ENCODE assay signal across 21 cellular contexts in genomic region chr17:66268247-66268927, GRCh38. TPM values are rescaled to one million over a fixed set of nuclear protein-coding genes. Genes with fewer than 3 reads are reported as not detected.
DNase-seq lines count a peak whose midpoint lies in the region; ATAC-seq and FAIRE-seq lines count a peak whose summit lies in the region.
"Had no signal": no experiment of that assay in that cellular context is flagged by ENCODE, and none has a peak within 500 bp of the region (broad histone marks: within the 10 kb centered on the region; RNA-seq: fewer than 3 reads in every experiment).

No MANE protein-coding gene starts in this region.

- POLR2A ChIA-PET in CD4-positive, alpha-beta memory T cell (lab: Charles Lee; ENCODE audit: partially characterized antibody): no interaction called here

- no peaks in the 10 kb centered on the region for H3K36me3 Mint-ChIP-seq in CD4-positive, alpha-beta memory T cell
- H3K36me3 Mint-ChIP-seq: mesothelial cell of epicardium had no signal

- H3K9me3 ChIP-seq in CD4-positive, alpha-beta memory T cell (ENCODE audit: control insufficient read depth in 1 of 2, low read length in 2 of 2): no peaks in the 10 kb centered on the region

- intact Hi-C loops in CD4-positive, alpha-beta memory T cell (cut with micrococcal nuclease): no loop called here

- CTCF ChIA-PET in CD4-positive, alpha-beta memory T cell (lab: Charles Lee; ENCODE audit: partially characterized antibody): no interaction called here

- peak; percentile 86 for FAIRE-seq in RCC 7860 (lab: Jason Lieb, UNC)
- FAIRE-seq: GM12891 had no signal

- H3K4me3 Mint-ChIP-seq in CD4-positive, alpha-beta memory T cell: no peak overlapping the region
- H3K4me3 Mint-ChIP-seq: mesothelial cell of epicardium had no signal

- no peaks in the 10 kb centered on the region for H3K27me3 Mint-ChIP-seq in CD4-positive, alpha-beta memory T cell

- H3K36me3 ChIP-seq in CD4-positive, alpha-beta memory T cell (ENCODE audit: insufficient read depth, low read length): no peaks in the 10 kb centered on the region
- H3K36me3 ChIP-seq: BLaER1, cardiac muscle cell had no signal

- peaks cover 0 to 9% (median 3%) of the 10 kb centered on the region in 8 donors for H3K9me3 Mint-ChIP-seq in CD4-positive, alpha-beta memory T cell

- no peaks in the 10 kb centered on the region for H3K4me1 Mint-ChIP-seq in CD4-positive, alpha-beta memory T cell

- peak overlapping the region in 1 of 7 donors; percentile 75 for H3K27ac Mint-ChIP-seq in CD4-positive, alpha-beta memory T cell
- H3K27ac Mint-ChIP-seq: mesothelial cell of epicardium had no signal

- no peak for ATAC-seq in GM19452 (IDR thresholded peaks at IDR 0.05; ENCODE audit: unreplicated experiment)
- ATAC-seq in GM21423 (IDR thresholded peaks at IDR 0.05; ENCODE audit: unreplicated experiment): no peak
- ATAC-seq in HG03460 (IDR thresholded peaks at IDR 0.05; ENCODE audit: unreplicated experiment): no peak

- no peak overlapping the region for H3K4me3 ChIP-seq in CD4-positive, alpha-beta memory T cell (ENCODE audit: low read length in 2 of 2)
- H3K4me3 ChIP-seq: BLaER1, cardiac muscle cell had no signal

- DNase-seq in AG08395 (ENCODE audit: low spot score) (peak; percentile 78), RCC 7860 (ENCODE audit: low spot score) (peak; percentile 63), dermis blood vessel endothelial cell (peak; percentile 40), kidney tubule cell (ENCODE audit: low spot score) (peak; percentile 75)
- no peak for DNase-seq in CD4-positive, alpha-beta memory T cell
- DNase-seq: activated CD4-positive, alpha-beta T cell treated with anti-CD3 and anti-CD28 coated beads, Interleukin-2, amount 50 U/mL, for 48 hours; activated effector memory CD4-positive, alpha-beta T cell treated with Interleukin-2 at 50 U/mL for 16 hours; DMS79; KG1; NCI-H1694 treated with DMSO at 0.1 percent for 48 hours; NCI-H774; stimulated activated CD8-positive, alpha-beta memory T cell treated with anti-CD3 and anti-CD28 coated beads, Interleukin-4, amount 100 ng/mL, for 48 hours had no signal

- no peaks in the 10 kb centered on the region for H3K27me3 ChIP-seq in CD4-positive, alpha-beta memory T cell (ENCODE audit: insufficient read depth, low read length)
- H3K27me3 ChIP-seq: BLaER1, cardiac muscle cell had no signal

- H3K27ac ChIP-seq in CD4-positive, alpha-beta memory T cell (ENCODE audit: low read depth, low read length): no peak overlapping the region
- H3K27ac ChIP-seq: BLaER1, cardiac muscle cell, epithelial cell of prostate, parathyroid adenoma had no signal

- H3K4me1 ChIP-seq in CD4-positive, alpha-beta memory T cell (ENCODE audit: insufficient read depth, low read length): no peaks in the 10 kb centered on the region
- H3K4me1 ChIP-seq: BLaER1, parathyroid adenoma had no signal

RNA-seq across cellular contexts. Expression of gene PRKCA, which starts 34.0 kb away (rescaled TPM):
- total RNA-seq in dermis blood vessel endothelial cell: 5.4 and 6.8 TPM in 2 replicates
- total RNA-seq in CD4-positive, alpha-beta memory T cell: 100 to 1,000 TPM; 107 TPM
- 1 to 10 TPM; 1.1 to 5.3 TPM for polyA plus RNA-seq in CD4-positive, alpha-beta memory T cell

RNA-seq across cellular contexts. Expression of gene APOH, which starts 39.2 kb away (rescaled TPM):
- total RNA-seq in dermis blood vessel endothelial cell: not detected in 2 replicates
- total RNA-seq in CD4-positive, alpha-beta memory T cell: not detected
- under 1 TPM in 1 of 2 donors, not detected in 1; 0.44 TPM for polyA plus RNA-seq in CD4-positive, alpha-beta memory T cell
- total RNA-seq: cardiac muscle cell, mesothelial cell of epicardium had no signal
- polyA plus RNA-seq: cardiac muscle cell had no signal

Comparison
In these comparisons a context has a peak if more than half of its experiments do, and no peak if none do; other contexts are left out.
1. DNase-seq: peak in AG08395 (single experiment), RCC 7860 (single experiment), dermis blood vessel endothelial cell (single experiment) and kidney tubule cell (single experiment); none in CD4-positive, alpha-beta memory T cell (0 of 5).
2. RNA of gene PRKCA, which starts 34.0 kb away (total RNA-seq): 107 TPM in CD4-positive, alpha-beta memory T cell; 5.4 to 6.8 TPM in dermis blood vessel endothelial cell; every median in the first group is over 10 times any median in the second.